ENCODE assay signal across 8 cellular contexts in the genomic region with DNA sequence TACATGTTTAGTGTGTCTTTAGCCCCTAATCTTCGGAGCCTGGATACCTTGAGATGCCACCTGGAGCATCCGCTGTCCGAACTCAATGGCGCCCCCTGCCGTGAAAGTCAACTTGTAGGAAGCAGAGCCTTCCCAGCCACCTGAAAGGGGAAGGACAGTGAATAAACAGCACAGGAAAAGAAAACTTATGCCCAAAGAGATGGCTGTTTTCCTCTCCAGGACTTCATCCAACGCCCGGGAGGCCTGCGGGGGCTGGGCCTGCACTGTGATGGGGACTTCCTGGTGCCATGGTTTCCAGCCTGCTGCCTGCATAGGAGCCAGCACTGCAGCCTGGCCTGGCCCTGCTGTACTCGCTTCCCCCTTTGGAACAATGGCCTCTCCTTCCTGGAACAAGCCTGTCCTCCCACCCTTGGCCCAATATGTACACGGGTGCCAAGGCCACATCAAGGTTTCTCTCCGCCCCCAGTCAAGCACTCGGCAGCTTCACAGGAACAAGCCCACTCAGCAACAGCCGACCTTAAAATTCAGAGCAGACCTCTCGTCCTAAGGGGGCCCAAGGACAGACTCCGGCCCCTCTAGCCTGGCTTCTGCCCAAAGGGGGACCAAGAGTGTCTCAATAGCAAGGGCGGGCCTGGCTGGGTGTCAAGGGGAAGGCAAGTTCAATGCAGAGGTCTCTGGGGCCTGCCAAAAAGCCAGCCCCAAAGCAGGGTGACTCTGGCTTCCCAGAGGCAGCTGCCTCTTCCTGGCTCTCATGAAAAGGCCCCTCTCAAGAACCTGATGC. TPM values are rescaled to one million over a fixed set of nuclear protein-coding genes. Genes with fewer than 3 reads are reported as not detected.
DNase-seq lines count a peak whose midpoint lies in the region; ATAC-seq and TF ChIP-seq lines count a peak whose summit lies in the region.

No MANE protein-coding gene starts in this region.

- TF ChIP-seq CTCF in AG09309 (IDR thresholded peaks at IDR 0.05; ENCODE audit: control insufficient read depth, insufficient read depth, low read depth, low read length, missing control alignments) (peak; percentile 80), Panc1 (IDR thresholded peaks at IDR 0.05) (peak; percentile 94), psoas muscle (IDR thresholded peaks at IDR 0.05) (peak; percentile 57), vagina (IDR thresholded peaks at IDR 0.05) (peak; percentile 11 to 45 (median 15))

- 35 to 36% (median 35%) methylated on average over 16 of the region's 16 CpGs for WGBS in psoas muscle, 3 donors

- CTCF ChIA-PET in HEK293T (lab: Yijun Ruan, JAX) (interaction anchor here (0.6 to 2.0 kb wide), 11 partner anchors 8 to 194 kb away, joined by 3 to 12 read pairs (median 3); no protein-coding TSS in a partner anchor), Panc1 (lab: Charles Lee) (interaction anchor here (0.6 to 1.0 kb wide), 4 partner anchors 7 to 95 kb away, joined by 3 to 10 read pairs (median 4); no protein-coding TSS in a partner anchor)

- H3K27ac ChIP-seq in Panc1 (ENCODE audit: low read length) (no peak overlapping the region), psoas muscle (peak overlapping the region; percentile 95), vagina (peak overlapping the region; percentile 12)

- no TSS peak for BruUV-seq in Panc1 (replicated peaks; lab: Mats Ljungman, UMichigan)

- H3K36me3 ChIP-seq in Panc1 (ENCODE audit: control insufficient read depth, insufficient read depth, low read length) (no peaks in the 10 kb centered on the region; the same call in 1 of the 2 replicates), psoas muscle (ENCODE audit: insufficient read depth in 1 of 2, low read depth in 1 of 2) (peaks cover 15 to 70% of the 10 kb centered on the region in 2 donors), vagina (peaks cover 8 to 60% of the 10 kb centered on the region in 2 donors)

- intact Hi-C loops in Panc1 (cut with micrococcal nuclease; ENCODE audit: unreplicated experiment) = no loop called here
- intact Hi-C loops in activated T-helper 2 cell treated with anti-CD3 and anti-CD28 coated beads, Interferon-gamma antibody, Interleukin-2, Interleukin-4, amounts not matched to agents 10 μg/mL and 5 μg/mL and 100 μg/mL, durations not matched to agents 14 hours and 24 hours and 36 hours (cut with micrococcal nuclease) = no loop called here
- intact Hi-C loops in psoas muscle (cut with DNase I) = loop anchor here (5.0 kb wide), 2 partner anchors 61 to 71 kb away; a partner anchor contains a TSS
- intact Hi-C loops in vagina (cut with DNase I) = loop anchor here (5.0 kb wide), 2 partner anchors 44 to 71 kb away; a partner anchor contains a TSS

- in situ Hi-C loops in Panc1 (cut with HindIII; ENCODE audit: low pct_unique_long_range_greater_than_20kb, low sequenced_read_pairs) = no loop called here

- H3K9me3 Mint-ChIP-seq in activated T-helper 2 cell treated with anti-CD3 and anti-CD28 coated beads, Interferon-gamma antibody, Interleukin-2, Interleukin-4, amounts not matched to agents 10 μg/mL and 5 μg/mL and 100 μg/mL, durations not matched to agents 14 hours and 24 hours and 36 hours = no peaks in the 10 kb centered on the region

- H3K9me3 ChIP-seq in Panc1 (ENCODE audit: control insufficient read depth, insufficient read depth, low read depth, low read length) = no peaks in the 10 kb centered on the region
- no peaks in the 10 kb centered on the region for H3K9me3 ChIP-seq in psoas muscle
- H3K9me3 ChIP-seq in vagina = no peaks in the 10 kb centered on the region

- POLR2A ChIA-PET in HEK293T (lab: Yijun Ruan, JAX) = interaction anchor here (0.7 to 2.7 kb wide), 4 partner anchors 9 to 69 kb away, joined by 3 to 14 read pairs (median 4); a partner anchor contains a TSS
- POLR2A ChIA-PET in Panc1 (lab: Charles Lee) = no interaction called here

- no peak for DNase-seq in AG09309 (ENCODE audit: low read depth)
- peak; percentile 64 for DNase-seq in HEK293T (ENCODE audit: extremely low spot score)
- DNase-seq in Panc1 (ENCODE audit: low read depth, low spot score) = no peak
- peak; percentile 63 for DNase-seq in activated T-helper 2 cell treated with anti-CD3 and anti-CD28 coated beads, Interferon-gamma antibody, Interleukin-2, Interleukin-4, amounts not matched to agents 10 μg/mL and 5 μg/mL and 100 μg/mL, durations not matched to agents 14 hours and 24 hours and 36 hours (ENCODE audit: low spot score)
- peak; percentile 56 for DNase-seq in glomerular visceral epithelial cell (ENCODE audit: extremely low spot score)
- DNase-seq in psoas muscle = peak; percentile 75 to 83
- DNase-seq in vagina (ENCODE audit: extremely low spot score in 2 of 2) = no peak

- H3K4me3 ChIP-seq in AG09309 (ENCODE audit: control insufficient read depth, low read depth, low read length) = no peak overlapping the region
- no peak overlapping the region for H3K4me3 ChIP-seq in Panc1 (ENCODE audit: low read depth in 2 of 2, low read length in 2 of 2)
- H3K4me3 ChIP-seq in psoas muscle = peak overlapping the region; percentile 6
- H3K4me3 ChIP-seq in vagina = no peak overlapping the region

- TF ChIP-seq POLR2A in vagina (IDR thresholded peaks at IDR 0.05) = no peak

- H3K4me1 ChIP-seq in Panc1 (ENCODE audit: control insufficient read depth, insufficient read depth, low read length) (peaks cover 44% of the 10 kb centered on the region), psoas muscle (peaks cover 75% of the 10 kb centered on the region), vagina (peaks cover 76% of the 10 kb centered on the region)

- H3K27ac Mint-ChIP-seq in activated T-helper 2 cell treated with anti-CD3 and anti-CD28 coated beads, Interferon-gamma antibody, Interleukin-2, Interleukin-4, amounts not matched to agents 10 μg/mL and 5 μg/mL and 100 μg/mL, durations not matched to agents 14 hours and 24 hours and 36 hours = no peak overlapping the region

- 0 out of 2 replicates have a peak, but pooled peaks have one; percentile 23 for ATAC-seq in Panc1
- no peak for ATAC-seq in psoas muscle
- no peak for ATAC-seq in GM18873 (IDR thresholded peaks at IDR 0.05; ENCODE audit: low FRiP score, unreplicated experiment)

- H3K27me3 ChIP-seq in Panc1 (ENCODE audit: control insufficient read depth, insufficient read depth, low read length) (no peaks in the 10 kb centered on the region), psoas muscle (ENCODE audit: insufficient read depth in 3 of 3, low read length in 2 of 3) (no peaks in the 10 kb centered on the region), vagina (no peaks in the 10 kb centered on the region)

- no peaks in the 10 kb centered on the region for H3K27me3 Mint-ChIP-seq in activated T-helper 2 cell treated with anti-CD3 and anti-CD28 coated beads, Interferon-gamma antibody, Interleukin-2, Interleukin-4, amounts not matched to agents 10 μg/mL and 5 μg/mL and 100 μg/mL, durations not matched to agents 14 hours and 24 hours and 36 hours (ENCODE audit: low read depth)

- H3K36me3 Mint-ChIP-seq in activated T-helper 2 cell treated with anti-CD3 and anti-CD28 coated beads, Interferon-gamma antibody, Interleukin-2, Interleukin-4, amounts not matched to agents 10 μg/mL and 5 μg/mL and 100 μg/mL, durations not matched to agents 14 hours and 24 hours and 36 hours (ENCODE audit: low read depth) = peaks cover 44% of the 10 kb centered on the region

- H3K4me1 Mint-ChIP-seq in activated T-helper 2 cell treated with anti-CD3 and anti-CD28 coated beads, Interferon-gamma antibody, Interleukin-2, Interleukin-4, amounts not matched to agents 10 μg/mL and 5 μg/mL and 100 μg/mL, durations not matched to agents 14 hours and 24 hours and 36 hours (ENCODE audit: low read depth) = peaks cover 16% of the 10 kb centered on the region

- H3K4me3 Mint-ChIP-seq in activated T-helper 2 cell treated with anti-CD3 and anti-CD28 coated beads, Interferon-gamma antibody, Interleukin-2, Interleukin-4, amounts not matched to agents 10 μg/mL and 5 μg/mL and 100 μg/mL, durations not matched to agents 14 hours and 24 hours and 36 hours (ENCODE audit: low read depth) = no peak overlapping the region

TF ChIP-seq in HEK293T, 16 proteins besides CTCF, POLR2A, EP300 and RAD21 (continues in another document):
- TF ChIP-seq TARDBP (IDR thresholded peaks at IDR 0.05) = no peak

RNA-seq across cellular contexts. Expression of gene UNC13D, which starts 4.5 kb away (rescaled TPM):
- total RNA-seq in Panc1 (2021; ENCODE audit: unreplicated experiment) = 12.7 TPM
- polyA plus RNA-seq in Panc1 (2012; ENCODE audit: insufficient read length) = 6.7 TPM
- 165 and 175 TPM in 2 replicates for total RNA-seq in activated T-helper 2 cell treated with anti-CD3 and anti-CD28 coated beads, Interferon-gamma antibody, Interleukin-2, Interleukin-4, amounts not matched to agents 10 μg/mL and 5 μg/mL and 100 μg/mL, durations not matched to agents 14 hours and 24 hours and 36 hours
- total RNA-seq in psoas muscle = 10 to 100 TPM in 1 of 4 donors, 1 to 10 TPM in 3; 5.1 to 12.8 (median 7.2) TPM
- 1 to 10 TPM; 1.7 to 3.7 (median 2.2) TPM for polyA plus RNA-seq in psoas muscle
- 32.7 TPM for total RNA-seq in vagina

RNA-seq across cellular contexts. Expression of gene WBP2, which starts 6.4 kb away (rescaled TPM):
- total RNA-seq in Panc1 (2021; ENCODE audit: unreplicated experiment) (163 TPM), psoas muscle (100 to 1,000 TPM; 109 to 278 (median 164) TPM), vagina (54.3 TPM)
- 195 TPM for polyA plus RNA-seq in Panc1 (2012; ENCODE audit: insufficient read length)
- 79.3 and 80.7 TPM in 2 replicates for total RNA-seq in activated T-helper 2 cell treated with anti-CD3 and anti-CD28 coated beads, Interferon-gamma antibody, Interleukin-2, Interleukin-4, amounts not matched to agents 10 μg/mL and 5 μg/mL and 100 μg/mL, durations not matched to agents 14 hours and 24 hours and 36 hours
- polyA plus RNA-seq in psoas muscle = 100 to 1,000 TPM; 115 to 174 (median 149) TPM

RNA-seq across cellular contexts. Expression of gene TRIM47, which starts 29.7 kb away (rescaled TPM):
- total RNA-seq in Panc1 (2021; ENCODE audit: unreplicated experiment) (125 TPM), psoas muscle (10 to 100 TPM in 3 of 4 donors, 1 to 10 TPM in 1; 8.9 to 16.0 (median 10.9) TPM), vagina (63.3 TPM)
- polyA plus RNA-seq in Panc1 (2012; ENCODE audit: insufficient read length) = 145 TPM
- 22.5 and 24.5 TPM in 2 replicates for total RNA-seq in activated T-helper 2 cell treated with anti-CD3 and anti-CD28 coated beads, Interferon-gamma antibody, Interleukin-2, Interleukin-4, amounts not matched to agents 10 μg/mL and 5 μg/mL and 100 μg/mL, durations not matched to agents 14 hours and 24 hours and 36 hours
- 10 to 100 TPM in 2 of 3 donors, 1 to 10 TPM in 1; 8.4 to 17.1 (median 10.9) TPM for polyA plus RNA-seq in psoas muscle

RNA-seq across cellular contexts. Expression of gene TRIM65, which starts 48.0 kb away (rescaled TPM):
- total RNA-seq in Panc1 (2021; ENCODE audit: unreplicated experiment) = 48.6 TPM
- 51.2 TPM for polyA plus RNA-seq in Panc1 (2012; ENCODE audit: insufficient read length)
- 42.8 and 45.6 TPM in 2 replicates for total RNA-seq in activated T-helper 2 cell treated with anti-CD3 and anti-CD28 coated beads, Interferon-gamma antibody, Interleukin-2, Interleukin-4, amounts not matched to agents 10 μg/mL and 5 μg/mL and 100 μg/mL, durations not matched to agents 14 hours and 24 hours and 36 hours
- total RNA-seq in psoas muscle = 10 to 100 TPM in 2 of 4 donors, 1 to 10 TPM in 2; 9.2 to 10.3 (median 9.7) TPM
- 10 to 100 TPM in 1 of 3 donors, 1 to 10 TPM in 2; 9.0 to 14.8 (median 9.0) TPM for polyA plus RNA-seq in psoas muscle
- total RNA-seq in vagina = 59.9 TPM

RNA-seq across cellular contexts. Expression of gene MRPL38, which starts 56.0 kb away (rescaled TPM):
- total RNA-seq in Panc1 (2021; ENCODE audit: unreplicated experiment) (165 TPM), psoas muscle (100 to 1,000 TPM; 107 to 168 (median 125) TPM), vagina (67.8 TPM)
- 180 TPM for polyA plus RNA-seq in Panc1 (2012; ENCODE audit: insufficient read length)
- 127 and 139 TPM in 2 replicates for total RNA-seq in activated T-helper 2 cell treated with anti-CD3 and anti-CD28 coated beads, Interferon-gamma antibody, Interleukin-2, Interleukin-4, amounts not matched to agents 10 μg/mL and 5 μg/mL and 100 μg/mL, durations not matched to agents 14 hours and 24 hours and 36 hours
- polyA plus RNA-seq in psoas muscle = 100 to 1,000 TPM; 104 to 115 (median 107) TPM

Comparison
In these comparisons a context has a peak if more than half of its experiments do, and no peak if none do; other contexts are left out.
1. DNase-seq: peak in HEK293T (single experiment), activated T-helper 2 cell treated with anti-CD3 and anti-CD28 coated beads, Interferon-gamma antibody, Interleukin-2, Interleukin-4, amounts not matched to agents 10 μg/mL and 5 μg/mL and 100 μg/mL, durations not matched to agents 14 hours and 24 hours and 36 hours (single experiment), glomerular visceral epithelial cell (single experiment) and psoas muscle (2 of 2); none in AG09309 (single experiment), Panc1 (single experiment) and vagina (0 of 2).
2. CTCF ChIP-seq: peak in every context shown above with its lines; median percentile 94 in Panc1; 80 in AG09309; 57 in psoas muscle; 15 in vagina.
3. intact Hi-C loops: an anchor here in psoas muscle (5.0 kb wide) and vagina (5.0 kb wide); none called in Panc1 and activated T-helper 2 cell treated with anti-CD3 and anti-CD28 coated beads, Interferon-gamma antibody, Interleukin-2, Interleukin-4, amounts not matched to agents 10 μg/mL and 5 μg/mL and 100 μg/mL, durations not matched to agents 14 hours and 24 hours and 36 hours.